10 cellular contexts compared by ENCODE assay signal in the genomic region with DNA sequence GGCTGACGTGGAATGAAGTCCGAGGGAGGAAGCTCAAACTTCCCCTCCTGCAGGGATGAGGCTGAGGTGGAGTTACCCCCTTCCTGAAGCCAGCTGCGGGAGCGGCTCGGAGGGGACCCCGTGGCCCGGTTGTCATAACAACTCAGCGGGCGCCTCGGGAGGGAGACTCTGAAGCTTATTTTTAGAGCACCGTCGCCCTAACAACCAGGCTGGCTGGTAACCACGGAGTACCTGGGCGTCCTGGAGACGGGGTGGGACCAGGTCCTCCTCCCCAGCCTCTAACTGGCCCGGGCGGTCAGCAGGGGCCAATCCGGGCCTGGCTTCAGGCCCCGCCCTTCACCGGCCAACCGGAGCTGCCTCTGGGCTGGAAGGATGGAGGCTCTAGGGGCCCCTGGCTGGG. TPM values are rescaled to one million over a fixed set of nuclear protein-coding genes. Genes with fewer than 3 reads are reported as not detected.
A peak's percentile ranks its signal among the peaks of the same experiment; 100 is the strongest.
DNase-seq lines count a peak whose midpoint lies in the region; ATAC-seq and TF ChIP-seq lines count a peak whose summit lies in the region.
"Had no signal": no experiment of that assay in that cellular context is flagged by ENCODE, and none has a peak within 500 bp of the region (broad histone marks: within the 10 kb centered on the region; RNA-seq: fewer than 3 reads in every experiment).

No MANE protein-coding gene starts in this region.

- H3K27me3 ChIP-seq in heart right ventricle = peaks cover 0 to 33% (median 11%) of the 10 kb centered on the region in 7 donors
- no peaks in the 10 kb centered on the region for H3K27me3 ChIP-seq in CD4-positive, alpha-beta T cell (ENCODE audit: control insufficient read depth, insufficient read depth, low read length)

- no peak overlapping the region for H3K4me3 Mint-ChIP-seq in CD4-positive, alpha-beta T cell

- WGBS in heart right ventricle, 2 donors = 14% methylated on average over 16 to 21 of the region's 21 CpGs

- H3K27ac Mint-ChIP-seq in CD4-positive, alpha-beta T cell = no peak overlapping the region

- H3K9me3 Mint-ChIP-seq in CD4-positive, alpha-beta T cell = no peaks in the 10 kb centered on the region

- intact Hi-C loops in heart right ventricle (cut with DNase I) = no loop called here
- intact Hi-C loops in CD4-positive, alpha-beta T cell (cut with DNase I, micrococcal nuclease) = no loop called here

- peak; percentile 44 for DNase-seq in HT-29 (ENCODE audit: low spot score)
- DNase-seq in NCI-H69 (lab: John Stamatoyannopoulos, UW) = peak; percentile 97
- peak; percentile 14 to 30 for DNase-seq in heart right ventricle
- peak; percentile 13 for DNase-seq in renal cortical epithelial cell (ENCODE audit: low read depth)
- no peak for DNase-seq in activated naive CD4-positive, alpha-beta T cell (lab: John Stamatoyannopoulos, UW)
- DNase-seq in DMS114 treated with DMSO at 0.1 percent for 48 hours (lab: John Stamatoyannopoulos, UW; ENCODE audit: unreplicated experiment) = no peak
- DNase-seq in CD4-positive, alpha-beta T cell = no peak
- DNase-seq in NCI-H2196 treated with DMSO at 0.1 percent for 48 hours (lab: John Stamatoyannopoulos, UW; ENCODE audit: unreplicated experiment) = no peak
- DNase-seq: activated effector memory CD4-positive, alpha-beta T cell treated with Interleukin-2 at 50 U/mL for 16 hours; SK-N-SH had no signal

- H3K4me1 ChIP-seq in heart right ventricle = peaks cover 0 to 27% (median 10%) of the 10 kb centered on the region in 9 donors

- H3K27me3 Mint-ChIP-seq in CD4-positive, alpha-beta T cell = peaks cover 44% of the 10 kb centered on the region

- no peak overlapping the region for H3K27ac ChIP-seq in heart right ventricle
- H3K27ac ChIP-seq in CD4-positive, alpha-beta T cell (ENCODE audit: low read depth, low read length) = no peak overlapping the region

- TF ChIP-seq CTCF in heart right ventricle (IDR thresholded peaks at IDR 0.05) = no peak
- TF ChIP-seq CTCF in CD4-positive, alpha-beta T cell (IDR thresholded peaks at IDR 0.05) = no peak

- CTCF ChIA-PET in CD4-positive, alpha-beta T cell (lab: Charles Lee) = no interaction called here

- no peaks in the 10 kb centered on the region for H3K4me1 Mint-ChIP-seq in CD4-positive, alpha-beta T cell (ENCODE audit: low read depth)

- no peaks in the 10 kb centered on the region for H3K9me3 ChIP-seq in heart right ventricle
- H3K9me3 ChIP-seq in CD4-positive, alpha-beta T cell (ENCODE audit: control insufficient read depth, low read length) = no peaks in the 10 kb centered on the region
- H3K9me3 ChIP-seq: SK-N-SH had no signal

- H3K36me3 Mint-ChIP-seq in CD4-positive, alpha-beta T cell (ENCODE audit: low read depth) = no peaks in the 10 kb centered on the region

- POLR2A ChIA-PET in CD4-positive, alpha-beta T cell (lab: Charles Lee) = no interaction called here

- peak in 7 of 8 donors; percentile 14 to 71 (median 56) for ATAC-seq in heart right ventricle
- ATAC-seq in CD4-positive, alpha-beta T cell (ENCODE audit: poor library complexity) = no peak

- H3K36me3 ChIP-seq in heart right ventricle = no peaks in the 10 kb centered on the region

- H3K4me3 ChIP-seq in heart right ventricle = no peak overlapping the region

RNA-seq across cellular contexts. Expression of gene NECAB2, which starts 27.7 kb away (rescaled TPM):
- total RNA-seq in HT-29 (2014; rRNA removed; shearing (Covaris generic)) = 0.10 TPM in 1 of 2 replicates, not detected in the other
- total RNA-seq in heart right ventricle = 1 to 10 TPM in 4 of 10 donors, under 1 TPM in 6; 0.32 to 1.1 (median 0.90) TPM
- 1 to 10 TPM; 1.9 to 3.2 TPM for polyA plus RNA-seq in heart right ventricle
- not detected in 2 replicates for total RNA-seq in renal cortical epithelial cell
- total RNA-seq in CD4-positive, alpha-beta T cell = not detected

RNA-seq across cellular contexts. Expression of gene OSGIN1, which starts 42.7 kb away (rescaled TPM):
- total RNA-seq in HT-29 (2014; rRNA removed; shearing (Covaris generic)) = 14.2 and 16.1 TPM in 2 replicates
- 10 to 100 TPM in 1 of 10 donors, 1 to 10 TPM in 9; 3.2 to 14.5 (median 5.3) TPM for total RNA-seq in heart right ventricle
- 10 to 100 TPM in 1 of 2 donors, 1 to 10 TPM in 1; 5.6 to 10.5 TPM for polyA plus RNA-seq in heart right ventricle
- total RNA-seq in renal cortical epithelial cell = 0.69 and 1.4 TPM in 2 replicates
- 1 to 10 TPM; 2.1 to 2.6 TPM for total RNA-seq in CD4-positive, alpha-beta T cell

RNA-seq across cellular contexts. Expression of gene SLC38A8, which starts 46.8 kb away (rescaled TPM):
- total RNA-seq in HT-29 (2014; rRNA removed; shearing (Covaris generic)) = not detected in 2 replicates
- total RNA-seq in heart right ventricle = 1 to 10 TPM in 2 of 10 donors, under 1 TPM in 1, not detected in 7; 0.45 to 5.1 (median 1.2) TPM
- polyA plus RNA-seq in heart right ventricle = 10 to 100 TPM in 1 of 2 donors, not detected in 1; 30.8 TPM
- not detected in 2 replicates for total RNA-seq in renal cortical epithelial cell
- not detected for total RNA-seq in CD4-positive, alpha-beta T cell
- polyA plus RNA-seq: SK-N-SH had no signal

Comparison
In these comparisons a context has a peak if more than half of its experiments do, and no peak if none do; other contexts are left out.
1. DNase-seq: peak in HT-29 (single experiment), NCI-H69 (single experiment), heart right ventricle (2 of 2) and renal cortical epithelial cell (single experiment); none in activated naive CD4-positive, alpha-beta T cell (0 of 4), DMS114 treated with DMSO at 0.1 percent for 48 hours (single experiment), CD4-positive, alpha-beta T cell (0 of 10) and NCI-H2196 treated with DMSO at 0.1 percent for 48 hours (single experiment).